Comparison of ENCODE assay signal across 1 cellular context in the genomic region with DNA sequence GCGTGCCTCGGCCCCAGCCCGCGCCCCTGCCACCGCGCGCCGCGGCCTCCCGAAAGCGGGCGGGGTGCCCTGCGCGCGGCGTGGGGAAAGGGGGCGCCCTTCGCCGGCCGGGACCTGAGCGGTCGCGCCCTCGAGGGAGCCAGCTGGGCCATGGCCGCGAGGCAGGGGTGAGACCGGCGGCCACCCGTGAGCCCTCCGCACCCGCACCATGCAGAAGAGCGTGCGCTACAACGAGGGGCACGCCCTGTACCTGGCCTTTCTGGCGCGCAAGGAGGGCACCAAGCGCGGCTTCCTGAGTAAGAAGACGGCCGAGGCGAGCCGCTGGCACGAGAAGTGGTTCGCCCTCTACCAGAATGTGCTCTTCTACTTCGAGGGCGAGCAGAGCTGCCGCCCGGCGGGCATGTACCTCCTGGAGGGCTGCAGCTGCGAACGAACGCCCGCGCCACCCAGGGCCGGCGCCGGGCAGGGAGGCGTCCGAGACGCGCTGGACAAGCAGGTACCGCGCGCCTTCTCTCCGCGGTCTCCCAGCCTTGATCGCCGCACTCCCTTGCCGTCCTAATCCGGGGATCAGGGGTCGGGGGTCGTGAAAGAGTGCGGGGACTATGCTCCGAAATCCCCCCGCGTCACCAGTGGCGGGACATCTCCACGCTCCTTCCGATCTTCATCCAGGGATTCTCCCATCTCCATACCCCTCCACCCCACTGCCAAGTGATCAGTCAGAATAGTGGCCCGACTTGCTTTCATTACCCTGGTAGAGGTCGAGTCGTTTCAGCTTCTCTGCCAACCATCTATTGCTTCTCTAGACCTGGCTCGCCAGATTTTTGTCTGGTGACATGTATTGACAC.
TF ChIP-seq lines count a peak whose summit lies in the region.

No MANE protein-coding gene starts in this region.

TF ChIP-seq in HepG2, 621 proteins besides CTCF, POLR2A, EP300 and RAD21 (continued from another document and continues in another):
- TF ChIP-seq, protein P1, sequence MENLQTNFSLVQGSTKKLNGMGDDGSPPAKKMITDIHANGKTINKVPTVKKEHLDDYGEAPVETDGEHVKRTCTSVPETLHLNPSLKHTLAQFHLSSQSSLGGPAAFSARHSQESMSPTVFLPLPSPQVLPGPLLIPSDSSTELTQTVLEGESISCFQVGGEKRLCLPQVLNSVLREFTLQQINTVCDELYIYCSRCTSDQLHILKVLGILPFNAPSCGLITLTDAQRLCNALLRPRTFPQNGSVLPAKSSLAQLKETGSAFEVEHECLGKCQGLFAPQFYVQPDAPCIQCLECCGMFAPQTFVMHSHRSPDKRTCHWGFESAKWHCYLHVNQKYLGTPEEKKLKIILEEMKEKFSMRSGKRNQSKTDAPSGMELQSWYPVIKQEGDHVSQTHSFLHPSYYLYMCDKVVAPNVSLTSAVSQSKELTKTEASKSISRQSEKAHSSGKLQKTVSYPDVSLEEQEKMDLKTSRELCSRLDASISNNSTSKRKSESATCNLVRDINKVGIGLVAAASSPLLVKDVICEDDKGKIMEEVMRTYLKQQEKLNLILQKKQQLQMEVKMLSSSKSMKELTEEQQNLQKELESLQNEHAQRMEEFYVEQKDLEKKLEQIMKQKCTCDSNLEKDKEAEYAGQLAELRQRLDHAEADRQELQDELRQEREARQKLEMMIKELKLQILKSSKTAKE (CRISPR knock-in tag; IDR thresholded peaks at IDR 0.05; ENCODE audit: borderline replicate concordance), result no peak
- no peak for TF ChIP-seq ZNF674 (CRISPR knock-in tag; IDR thresholded peaks at IDR 0.05; ENCODE audit: low read depth)
- TF ChIP-seq HNRNPK (IDR thresholded peaks at IDR 0.05; ENCODE audit: low read depth, low read length, poor library complexity, severe bottlenecking), result peak; percentile 63
- 0 out of 2 replicates have a peak, but pooled peaks have one; percentile 76 for TF ChIP-seq ZNF776 (CRISPR knock-in tag; IDR thresholded peaks at IDR 0.05)
- TF ChIP-seq KLF15 (CRISPR knock-in tag; IDR thresholded peaks at IDR 0.05; ENCODE audit: borderline replicate concordance), result peak; percentile 65; the same call in 1 of the 2 replicates
- TF ChIP-seq CENPX (CRISPR knock-in tag; IDR thresholded peaks at IDR 0.05), result no peak
- TF ChIP-seq, protein P2, sequence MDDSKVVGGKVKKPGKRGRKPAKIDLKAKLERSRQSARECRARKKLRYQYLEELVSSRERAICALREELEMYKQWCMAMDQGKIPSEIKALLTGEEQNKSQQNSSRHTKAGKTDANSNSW (CRISPR knock-in tag; IDR thresholded peaks at IDR 0.05; ENCODE audit: borderline replicate concordance), result peak; percentile 75; the same call in 1 of the 2 replicates
- TF ChIP-seq, protein P3, sequence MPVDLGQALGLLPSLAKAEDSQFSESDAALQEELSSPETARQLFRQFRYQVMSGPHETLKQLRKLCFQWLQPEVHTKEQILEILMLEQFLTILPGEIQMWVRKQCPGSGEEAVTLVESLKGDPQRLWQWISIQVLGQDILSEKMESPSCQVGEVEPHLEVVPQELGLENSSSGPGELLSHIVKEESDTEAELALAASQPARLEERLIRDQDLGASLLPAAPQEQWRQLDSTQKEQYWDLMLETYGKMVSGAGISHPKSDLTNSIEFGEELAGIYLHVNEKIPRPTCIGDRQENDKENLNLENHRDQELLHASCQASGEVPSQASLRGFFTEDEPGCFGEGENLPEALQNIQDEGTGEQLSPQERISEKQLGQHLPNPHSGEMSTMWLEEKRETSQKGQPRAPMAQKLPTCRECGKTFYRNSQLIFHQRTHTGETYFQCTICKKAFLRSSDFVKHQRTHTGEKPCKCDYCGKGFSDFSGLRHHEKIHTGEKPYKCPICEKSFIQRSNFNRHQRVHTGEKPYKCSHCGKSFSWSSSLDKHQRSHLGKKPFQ (CRISPR knock-in tag; IDR thresholded peaks at IDR 0.05; ENCODE audit: insufficient replicate concordance), result no peak
- TF ChIP-seq NRL (CRISPR knock-in tag; IDR thresholded peaks at IDR 0.05; ENCODE audit: borderline replicate concordance), result 0 out of 2 replicates have a peak, but pooled peaks have one; percentile 22
- no peak for TF ChIP-seq PRMT3 (CRISPR knock-in tag; IDR thresholded peaks at IDR 0.05; ENCODE audit: borderline replicate concordance, low read depth)
- TF ChIP-seq HDAC1 (CRISPR knock-in tag; IDR thresholded peaks at IDR 0.05), result peak; percentile 73
- TF ChIP-seq ZNF441 (CRISPR knock-in tag; IDR thresholded peaks at IDR 0.05; ENCODE audit: borderline replicate concordance), result no peak
- TF ChIP-seq ZNF160 (CRISPR knock-in tag; IDR thresholded peaks at IDR 0.05), result no peak
- TF ChIP-seq HOXA7 (CRISPR knock-in tag; IDR thresholded peaks at IDR 0.05), result no peak
- TF ChIP-seq ZNF136 (CRISPR knock-in tag; IDR thresholded peaks at IDR 0.05; ENCODE audit: low read depth), result 0 out of 2 replicates have a peak, but pooled peaks have one; percentile 51
- 0 out of 2 replicates have a peak, but pooled peaks have one; percentile 33 for TF ChIP-seq SMAD1 (CRISPR knock-in tag; IDR thresholded peaks at IDR 0.05; ENCODE audit: borderline replicate concordance, low read depth)
- TF ChIP-seq, protein P4, sequence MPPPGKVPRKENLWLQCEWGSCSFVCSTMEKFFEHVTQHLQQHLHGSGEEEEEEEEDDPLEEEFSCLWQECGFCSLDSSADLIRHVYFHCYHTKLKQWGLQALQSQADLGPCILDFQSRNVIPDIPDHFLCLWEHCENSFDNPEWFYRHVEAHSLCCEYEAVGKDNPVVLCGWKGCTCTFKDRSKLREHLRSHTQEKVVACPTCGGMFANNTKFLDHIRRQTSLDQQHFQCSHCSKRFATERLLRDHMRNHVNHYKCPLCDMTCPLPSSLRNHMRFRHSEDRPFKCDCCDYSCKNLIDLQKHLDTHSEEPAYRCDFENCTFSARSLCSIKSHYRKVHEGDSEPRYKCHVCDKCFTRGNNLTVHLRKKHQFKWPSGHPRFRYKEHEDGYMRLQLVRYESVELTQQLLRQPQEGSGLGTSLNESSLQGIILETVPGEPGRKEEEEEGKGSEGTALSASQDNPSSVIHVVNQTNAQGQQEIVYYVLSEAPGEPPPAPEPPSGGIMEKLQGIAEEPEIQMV (CRISPR knock-in tag; IDR thresholded peaks at IDR 0.05; ENCODE audit: low read depth), result no peak
- TF ChIP-seq ZNF768 (CRISPR knock-in tag; IDR thresholded peaks at IDR 0.05), result peak; percentile 49; the same call in 1 of the 2 replicates
- TF ChIP-seq CBFB (CRISPR knock-in tag; IDR thresholded peaks at IDR 0.05), result peak; percentile 22; the same call in 1 of the 2 replicates
- peak; percentile 65; the same call in 1 of the 2 replicates for TF ChIP-seq ZNF430 (CRISPR knock-in tag; IDR thresholded peaks at IDR 0.05)
- TF ChIP-seq, protein P5, sequence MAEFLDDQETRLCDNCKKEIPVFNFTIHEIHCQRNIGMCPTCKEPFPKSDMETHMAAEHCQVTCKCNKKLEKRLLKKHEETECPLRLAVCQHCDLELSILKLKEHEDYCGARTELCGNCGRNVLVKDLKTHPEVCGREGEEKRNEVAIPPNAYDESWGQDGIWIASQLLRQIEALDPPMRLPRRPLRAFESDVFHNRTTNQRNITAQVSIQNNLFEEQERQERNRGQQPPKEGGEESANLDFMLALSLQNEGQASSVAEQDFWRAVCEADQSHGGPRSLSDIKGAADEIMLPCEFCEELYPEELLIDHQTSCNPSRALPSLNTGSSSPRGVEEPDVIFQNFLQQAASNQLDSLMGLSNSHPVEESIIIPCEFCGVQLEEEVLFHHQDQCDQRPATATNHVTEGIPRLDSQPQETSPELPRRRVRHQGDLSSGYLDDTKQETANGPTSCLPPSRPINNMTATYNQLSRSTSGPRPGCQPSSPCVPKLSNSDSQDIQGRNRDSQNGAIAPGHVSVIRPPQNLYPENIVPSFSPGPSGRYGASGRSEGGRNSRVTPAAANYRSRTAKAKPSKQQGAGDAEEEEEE (CRISPR knock-in tag; IDR thresholded peaks at IDR 0.05; ENCODE audit: borderline replicate concordance), result no peak
- no peak for TF ChIP-seq EED (CRISPR knock-in tag; IDR thresholded peaks at IDR 0.05)
- TF ChIP-seq ZNF709 (CRISPR knock-in tag; IDR thresholded peaks at IDR 0.05), result peak; percentile 26; the same call in 1 of the 2 replicates
- peak; percentile 77; the same call in 1 of the 2 replicates for TF ChIP-seq CAMTA2 (CRISPR knock-in tag; IDR thresholded peaks at IDR 0.05; ENCODE audit: borderline replicate concordance)
- TF ChIP-seq ZBTB7B (CRISPR knock-in tag; IDR thresholded peaks at IDR 0.05), result peak; percentile 83
- TF ChIP-seq, protein P6, sequence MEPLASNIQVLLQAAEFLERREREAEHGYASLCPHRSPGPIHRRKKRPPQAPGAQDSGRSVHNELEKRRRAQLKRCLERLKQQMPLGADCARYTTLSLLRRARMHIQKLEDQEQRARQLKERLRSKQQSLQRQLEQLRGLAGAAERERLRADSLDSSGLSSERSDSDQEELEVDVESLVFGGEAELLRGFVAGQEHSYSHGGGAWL (CRISPR knock-in tag; IDR thresholded peaks at IDR 0.05), result peak; percentile 68
- TF ChIP-seq, protein P7, sequence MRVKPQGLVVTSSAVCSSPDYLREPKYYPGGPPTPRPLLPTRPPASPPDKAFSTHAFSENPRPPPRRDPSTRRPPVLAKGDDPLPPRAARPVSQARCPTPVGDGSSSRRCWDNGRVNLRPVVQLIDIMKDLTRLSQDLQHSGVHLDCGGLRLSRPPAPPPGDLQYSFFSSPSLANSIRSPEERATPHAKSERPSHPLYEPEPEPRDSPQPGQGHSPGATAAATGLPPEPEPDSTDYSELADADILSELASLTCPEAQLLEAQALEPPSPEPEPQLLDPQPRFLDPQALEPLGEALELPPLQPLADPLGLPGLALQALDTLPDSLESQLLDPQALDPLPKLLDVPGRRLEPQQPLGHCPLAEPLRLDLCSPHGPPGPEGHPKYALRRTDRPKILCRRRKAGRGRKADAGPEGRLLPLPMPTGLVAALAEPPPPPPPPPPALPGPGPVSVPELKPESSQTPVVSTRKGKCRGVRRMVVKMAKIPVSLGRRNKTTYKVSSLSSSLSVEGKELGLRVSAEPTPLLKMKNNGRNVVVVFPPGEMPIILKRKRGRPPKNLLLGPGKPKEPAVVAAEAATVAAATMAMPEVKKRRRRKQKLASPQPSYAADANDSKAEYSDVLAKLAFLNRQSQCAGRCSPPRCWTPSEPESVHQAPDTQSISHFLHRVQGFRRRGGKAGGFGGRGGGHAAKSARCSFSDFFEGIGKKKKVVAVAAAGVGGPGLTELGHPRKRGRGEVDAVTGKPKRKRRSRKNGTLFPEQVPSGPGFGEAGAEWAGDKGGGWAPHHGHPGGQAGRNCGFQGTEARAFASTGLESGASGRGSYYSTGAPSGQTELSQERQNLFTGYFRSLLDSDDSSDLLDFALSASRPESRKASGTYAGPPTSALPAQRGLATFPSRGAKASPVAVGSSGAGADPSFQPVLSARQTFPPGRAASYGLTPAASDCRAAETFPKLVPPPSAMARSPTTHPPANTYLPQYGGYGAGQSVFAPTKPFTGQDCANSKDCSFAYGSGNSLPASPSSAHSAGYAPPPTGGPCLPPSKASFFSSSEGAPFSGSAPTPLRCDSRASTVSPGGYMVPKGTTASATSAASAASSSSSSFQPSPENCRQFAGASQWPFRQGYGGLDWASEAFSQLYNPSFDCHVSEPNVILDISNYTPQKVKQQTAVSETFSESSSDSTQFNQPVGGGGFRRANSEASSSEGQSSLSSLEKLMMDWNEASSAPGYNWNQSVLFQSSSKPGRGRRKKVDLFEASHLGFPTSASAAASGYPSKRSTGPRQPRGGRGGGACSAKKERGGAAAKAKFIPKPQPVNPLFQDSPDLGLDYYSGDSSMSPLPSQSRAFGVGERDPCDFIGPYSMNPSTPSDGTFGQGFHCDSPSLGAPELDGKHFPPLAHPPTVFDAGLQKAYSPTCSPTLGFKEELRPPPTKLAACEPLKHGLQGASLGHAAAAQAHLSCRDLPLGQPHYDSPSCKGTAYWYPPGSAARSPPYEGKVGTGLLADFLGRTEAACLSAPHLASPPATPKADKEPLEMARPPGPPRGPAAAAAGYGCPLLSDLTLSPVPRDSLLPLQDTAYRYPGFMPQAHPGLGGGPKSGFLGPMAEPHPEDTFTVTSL (CRISPR knock-in tag; IDR thresholded peaks at IDR 0.05; ENCODE audit: borderline replicate concordance), result no peak
- peak; percentile 57 for TF ChIP-seq TBX2 (CRISPR knock-in tag; IDR thresholded peaks at IDR 0.05; ENCODE audit: borderline replicate concordance)
- no peak for TF ChIP-seq NCOA2 (CRISPR knock-in tag; IDR thresholded peaks at IDR 0.05)
- TF ChIP-seq ZNF225 (CRISPR knock-in tag; IDR thresholded peaks at IDR 0.05), result peak; percentile 78; the same call in 1 of the 2 replicates
- TF ChIP-seq MXD4 (CRISPR knock-in tag; IDR thresholded peaks at IDR 0.05), result no peak
- peak; percentile 79; the same call in 1 of the 2 replicates for TF ChIP-seq CHCHD3 (CRISPR knock-in tag; IDR thresholded peaks at IDR 0.05)
- TF ChIP-seq, protein P8, sequence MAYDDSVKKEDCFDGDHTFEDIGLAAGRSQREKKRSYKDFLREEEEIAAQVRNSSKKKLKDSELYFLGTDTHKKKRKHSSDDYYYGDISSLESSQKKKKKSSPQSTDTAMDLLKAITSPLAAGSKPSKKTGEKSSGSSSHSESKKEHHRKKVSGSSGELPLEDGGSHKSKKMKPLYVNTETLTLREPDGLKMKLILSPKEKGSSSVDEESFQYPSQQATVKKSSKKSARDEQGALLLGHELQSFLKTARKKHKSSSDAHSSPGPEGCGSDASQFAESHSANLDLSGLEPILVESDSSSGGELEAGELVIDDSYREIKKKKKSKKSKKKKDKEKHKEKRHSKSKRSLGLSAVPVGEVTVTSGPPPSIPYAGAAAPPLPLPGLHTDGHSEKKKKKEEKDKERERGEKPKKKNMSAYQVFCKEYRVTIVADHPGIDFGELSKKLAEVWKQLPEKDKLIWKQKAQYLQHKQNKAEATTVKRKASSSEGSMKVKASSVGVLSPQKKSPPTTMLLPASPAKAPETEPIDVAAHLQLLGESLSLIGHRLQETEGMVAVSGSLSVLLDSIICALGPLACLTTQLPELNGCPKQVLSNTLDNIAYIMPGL (CRISPR knock-in tag; IDR thresholded peaks at IDR 0.05; ENCODE audit: borderline replicate concordance in 1 of 2, low read depth in 1 of 2), result peak; percentile 73 to 95
